ENCODE assay signal across 19 cellular contexts in the genomic region with DNA sequence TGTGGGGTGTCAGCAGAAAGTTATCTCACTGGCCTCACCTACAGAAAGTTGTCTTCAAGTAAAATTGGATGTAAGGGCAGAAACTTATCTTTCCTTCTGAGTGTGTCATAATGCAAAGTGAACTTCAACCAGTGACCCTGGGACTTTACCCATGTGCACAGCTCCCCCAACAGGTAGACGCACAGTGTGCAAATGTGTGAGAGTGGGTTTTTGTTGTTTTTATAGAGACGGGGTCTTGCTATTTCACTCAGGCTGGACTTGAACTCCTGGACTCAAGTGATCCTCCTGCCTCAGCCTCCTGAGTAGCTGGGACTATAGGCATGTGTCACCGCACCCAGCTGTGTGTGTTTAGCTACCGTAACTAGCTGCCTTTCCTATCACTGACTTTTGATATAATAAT. TPM values are rescaled to one million over a fixed set of nuclear protein-coding genes. Genes with fewer than 3 reads are reported as not detected.
DNase-seq lines count a peak whose midpoint lies in the region; ATAC-seq and TF ChIP-seq lines count a peak whose summit lies in the region.
"Had no signal": no experiment of that assay in that cellular context is flagged by ENCODE, and none has a peak within 500 bp of the region (broad histone marks: within the 10 kb centered on the region; RNA-seq: fewer than 3 reads in every experiment).

No MANE protein-coding gene starts in this region.

- no peaks in the 10 kb centered on the region; the same call in 2 of the 3 replicates for H3K36me3 Mint-ChIP-seq in GM23338 (ENCODE audit: low read depth)
- H3K36me3 Mint-ChIP-seq: T-cell had no signal

- in situ Hi-C loops in Panc1 (cut with HindIII; ENCODE audit: low pct_unique_long_range_greater_than_20kb, low sequenced_read_pairs): no loop called here

- H3F3A ChIP-seq in GM23338 (replicated peaks; ENCODE audit: low read depth): peaks cover 4% of the 10 kb centered on the region; the same call in 1 of the 2 replicates

- no peak overlapping the region for H3K4me3 Mint-ChIP-seq in GM23338
- H3K4me3 Mint-ChIP-seq: activated CD4-positive, alpha-beta memory T cell treated with anti-CD3 and anti-CD28 coated beads, Interleukin-2, amount 10 ng/mL, durations not matched to agents 7 days and 5 days; activated naive CD8-positive, alpha-beta T cell treated with anti-CD3 and anti-CD28 coated beads for 36 hours; T-cell had no signal

- peak overlapping the region in 9 of 11 experiments; percentile 57 to 97 (median 73); a peak in 14 of 22 replicates for H3K4me2 ChIP-seq in BLaER1 treated with 17β-estradiol and CSF1 and Interleukin-3, amounts not matched to agents 10 nM and 100 nM
- no peak overlapping the region for H3K4me2 ChIP-seq in GM23338
- H3K4me2 ChIP-seq in hepatocyte: no peak overlapping the region

- no TSS peak for BruUV-seq in Panc1 (replicated peaks; lab: Mats Ljungman, UMichigan)

- CTCF ChIA-PET in Panc1 (lab: Charles Lee): interaction anchor here (0.6 to 1.1 kb wide), 5 partner anchors 9 to 87 kb away, joined by 3 to 4 read pairs (median 3); no protein-coding TSS in a partner anchor
- CTCF ChIA-PET in RWPE1 (lab: Yijun Ruan, JAX): interaction anchor here (1.1 kb wide), 2 partner anchors 14 to 24 kb away, joined by 3 to 6 read pairs; partner anchors contain the start of gene SFXN3

- no peaks in the 10 kb centered on the region for H3K9me3 ChIP-seq in BLaER1 treated with 17β-estradiol and CSF1 and Interleukin-3, amounts not matched to agents 10 nM and 100 nM (replicated peaks in 1 of 11)
- H3K9me3 ChIP-seq in Panc1 (ENCODE audit: control insufficient read depth, insufficient read depth, low read depth, low read length) (no peaks in the 10 kb centered on the region), hepatocyte (ENCODE audit: low read depth) (no peaks in the 10 kb centered on the region)
- H3K9me3 ChIP-seq: heart right ventricle, pancreas had no signal

- H3K27me3 Mint-ChIP-seq in GM23338 (ENCODE audit: insufficient read depth, low read depth, poor library complexity): peaks cover 32% of the 10 kb centered on the region
- H3K27me3 Mint-ChIP-seq: activated CD4-positive, alpha-beta memory T cell treated with anti-CD3 and anti-CD28 coated beads, Interleukin-2, amount 10 ng/mL, durations not matched to agents 7 days and 5 days had no signal

- H2AFZ ChIP-seq in GM23338 (no peak overlapping the region), hepatocyte (no peak overlapping the region)

- H3K4me3 ChIP-seq in BLaER1 treated with 17β-estradiol and CSF1 and Interleukin-3, amounts not matched to agents 10 nM and 100 nM: no peak overlapping the region
- no peak overlapping the region for H3K4me3 ChIP-seq in GM23338
- no peak overlapping the region for H3K4me3 ChIP-seq in Panc1 (ENCODE audit: low read depth in 2 of 2, low read length in 2 of 2)
- no peak overlapping the region for H3K4me3 ChIP-seq in hepatocyte
- H3K4me3 ChIP-seq: heart right ventricle, pancreas had no signal

- peaks cover 0 to 7% (median 3%) of the 10 kb centered on the region in 11 experiments; a peak in 8 of 22 replicates for H3K27me3 ChIP-seq in BLaER1 treated with 17β-estradiol and CSF1 and Interleukin-3, amounts not matched to agents 10 nM and 100 nM
- peaks cover 32% of the 10 kb centered on the region for H3K27me3 ChIP-seq in GM23338 (ENCODE audit: insufficient read depth)
- no peaks in the 10 kb centered on the region for H3K27me3 ChIP-seq in Panc1 (ENCODE audit: control insufficient read depth, insufficient read depth, low read length)
- H3K27me3 ChIP-seq in hepatocyte: peaks cover 13% of the 10 kb centered on the region
- H3K27me3 ChIP-seq: pancreas had no signal

- no peaks in the 10 kb centered on the region for H3K9me3 Mint-ChIP-seq in GM23338
- H3K9me3 Mint-ChIP-seq: activated CD4-positive, alpha-beta memory T cell treated with anti-CD3 and anti-CD28 coated beads, Interleukin-2, amount 10 ng/mL, durations not matched to agents 7 days and 5 days; activated naive CD8-positive, alpha-beta T cell treated with anti-CD3 and anti-CD28 coated beads for 36 hours; T-cell had no signal

- H3K79me2 ChIP-seq in GM23338 (replicated peaks; ENCODE audit: insufficient read depth) (peaks cover 17% of the 10 kb centered on the region; the same call in 1 of the 2 replicates), hepatocyte (peaks cover 11% of the 10 kb centered on the region)

- ATAC-seq in GM23338 (no peak), Panc1 (no peak), HG03521 (IDR thresholded peaks at IDR 0.05; ENCODE audit: unreplicated experiment) (no peak), GM21515 (IDR thresholded peaks at IDR 0.05; ENCODE audit: unreplicated experiment) (no peak)
- ATAC-seq: heart right ventricle, pancreas, T-cell had no signal

- no peak for DNase-seq in GM23338 (ENCODE audit: low spot score)
- no peak for DNase-seq in Panc1 (ENCODE audit: low read depth, low spot score)
- no peak for DNase-seq in hepatocyte (ENCODE audit: low spot score)
- DNase-seq in NCI-H128 (lab: John Stamatoyannopoulos, UW; ENCODE audit: unreplicated experiment): no peak
- no peak for DNase-seq in RWPE1 (ENCODE audit: low spot score)
- DNase-seq: activated CD4-positive, alpha-beta memory T cell treated with anti-CD3 and anti-CD28 coated beads, Interleukin-2, amount 10 ng/mL, durations not matched to agents 7 days and 5 days; activated naive CD8-positive, alpha-beta T cell treated with anti-CD3 and anti-CD28 coated beads for 36 hours; activated T-cell treated with anti-CD3 and anti-CD28 coated beads, Interleukin-2, amount 50 U/mL, for 48 hours; COR-L47; heart right ventricle; mammary epithelial cell; NCI-H1092 treated with DMSO at 0.1 percent for 48 hours; NCI-H2171 treated with DMSO at 0.1 percent for 48 hours; pancreas; stimulated activated CD4-positive, alpha-beta T cell treated with anti-CD3 and anti-CD28 coated beads, Interleukin-4, amount 100 ng/mL, for 24 hours; T-cell had no signal

- no peak overlapping the region for H3K27ac Mint-ChIP-seq in GM23338
- H3K27ac Mint-ChIP-seq: activated CD4-positive, alpha-beta memory T cell treated with anti-CD3 and anti-CD28 coated beads, Interleukin-2, amount 10 ng/mL, durations not matched to agents 7 days and 5 days; activated naive CD8-positive, alpha-beta T cell treated with anti-CD3 and anti-CD28 coated beads for 36 hours; T-cell had no signal

- H4K20me1 ChIP-seq in BLaER1 treated with 17β-estradiol and CSF1 and Interleukin-3, amounts not matched to agents 10 nM and 100 nM: peaks cover 0 to 76% (median 43%) of the 10 kb centered on the region in 11 experiments; a peak in 15 of 22 replicates
- H4K20me1 ChIP-seq in GM23338 (replicated peaks; ENCODE audit: insufficient read depth): peaks cover 35% of the 10 kb centered on the region
- H4K20me1 ChIP-seq in hepatocyte (ENCODE audit: insufficient read depth, poor library complexity, severe bottlenecking): no peaks in the 10 kb centered on the region

- H3K4me1 ChIP-seq in BLaER1 treated with 17β-estradiol and CSF1 and Interleukin-3, amounts not matched to agents 10 nM and 100 nM: peaks cover 24 to 79% (median 72%) of the 10 kb centered on the region in 10 experiments
- peaks cover 14% of the 10 kb centered on the region for H3K4me1 ChIP-seq in GM23338 (ENCODE audit: insufficient read depth)
- peaks cover 29% of the 10 kb centered on the region for H3K4me1 ChIP-seq in Panc1 (ENCODE audit: control insufficient read depth, insufficient read depth, low read length)
- peaks cover 2% of the 10 kb centered on the region for H3K4me1 ChIP-seq in hepatocyte (ENCODE audit: insufficient read depth)
- H3K4me1 ChIP-seq: pancreas had no signal

- POLR2A ChIA-PET in Panc1 (lab: Charles Lee) (interaction anchor here (1.0 kb wide), 1 partner anchor 13 kb away, joined by 4 read pairs; no protein-coding TSS in a partner anchor), RWPE1 (lab: Yijun Ruan, JAX; ENCODE audit: low non-redundant PET) (no interaction called here)

- H3K9me2 ChIP-seq in GM23338 (ENCODE audit: insufficient read depth) (no peaks in the 10 kb centered on the region), hepatocyte (replicated peaks; ENCODE audit: insufficient read depth) (no peaks in the 10 kb centered on the region)

- intact Hi-C loops in Panc1 (cut with micrococcal nuclease; ENCODE audit: unreplicated experiment): no loop called here

- 79% methylated on average over 4 of the region's 4 CpGs for WGBS in hepatocyte (ENCODE audit: low lambda C conversion rate, missing lambda C conversion rate)

- H3K4me1 Mint-ChIP-seq in GM23338: peaks cover 15% of the 10 kb centered on the region

- TF ChIP-seq CTCF in GM23338 (conservative IDR thresholded peaks at IDR 0.05; ENCODE audit: low read depth in 2 of 2) (peak; percentile 27 to 54; a peak in 3 of 4 replicates), Panc1 (IDR thresholded peaks at IDR 0.05) (peak; percentile 71), hepatocyte (IDR thresholded peaks at IDR 0.05; ENCODE audit: poor library complexity) (peak; percentile 29), RWPE1 (conservative IDR thresholded peaks at IDR 0.05; ENCODE audit: low read depth) (no peak)

- H3K36me3 ChIP-seq in BLaER1 treated with 17β-estradiol and CSF1 and Interleukin-3, amounts not matched to agents 10 nM and 100 nM: peaks cover 0 to 28% (median 7%) of the 10 kb centered on the region in 11 experiments; a peak in 11 of 22 replicates
- no peaks in the 10 kb centered on the region for H3K36me3 ChIP-seq in GM23338 (ENCODE audit: insufficient read depth)
- H3K36me3 ChIP-seq in Panc1 (ENCODE audit: control insufficient read depth, insufficient read depth, low read length): peaks cover 6% of the 10 kb centered on the region; the same call in 1 of the 2 replicates
- no peaks in the 10 kb centered on the region for H3K36me3 ChIP-seq in hepatocyte (replicated peaks; ENCODE audit: insufficient read depth, low read depth)
- H3K36me3 ChIP-seq: heart right ventricle, pancreas had no signal

- H3K9ac ChIP-seq in BLaER1 treated with 17β-estradiol and CSF1 and Interleukin-3, amounts not matched to agents 10 nM and 100 nM: no peak overlapping the region

- H3K27ac ChIP-seq in BLaER1 treated with 17β-estradiol and CSF1 and Interleukin-3, amounts not matched to agents 10 nM and 100 nM: no peak overlapping the region
- H3K27ac ChIP-seq in GM23338 (ENCODE audit: low read depth) (no peak overlapping the region), Panc1 (ENCODE audit: low read length) (no peak overlapping the region), hepatocyte (no peak overlapping the region), RWPE1 (no peak overlapping the region)
- H3K27ac ChIP-seq: heart right ventricle, pancreas had no signal

RNA-seq across cellular contexts. Expression of gene KAZALD1, which starts 6.4 kb away (rescaled TPM):
- total RNA-seq in GM23338 (2014; rRNA removed; shearing (Covaris generic)): 1.2 and 1.3 TPM in 2 replicates
- 0.27 and 0.75 TPM in 2 replicates for polyA plus RNA-seq in GM23338 (2016; fragmentation: Nextera tagmentation; extraction: Ambion mirVana)
- 21.2 TPM for total RNA-seq in Panc1 (2021; ENCODE audit: unreplicated experiment)
- polyA plus RNA-seq in Panc1 (2012; ENCODE audit: insufficient read length): 17.5 TPM
- total RNA-seq in hepatocyte: 31.9 and 34.8 TPM in 2 replicates
- 18.2 and 19.5 TPM in 2 replicates for polyA plus RNA-seq in hepatocyte

RNA-seq across cellular contexts. Expression of gene SFXN3, which starts 24.4 kb away (rescaled TPM):
- 2.3 and 3.8 TPM in 2 replicates for total RNA-seq in GM23338 (2014; rRNA removed; shearing (Covaris generic))
- 0.68 and 0.73 TPM in 2 replicates for polyA plus RNA-seq in GM23338 (2016; fragmentation: Nextera tagmentation; extraction: Ambion mirVana)
- 15.3 TPM for total RNA-seq in Panc1 (2021; ENCODE audit: unreplicated experiment)
- 12.9 TPM for polyA plus RNA-seq in Panc1 (2012; ENCODE audit: insufficient read length)
- 92.4 and 102 TPM in 2 replicates for total RNA-seq in hepatocyte
- 93.6 and 126 TPM in 2 replicates for polyA plus RNA-seq in hepatocyte

RNA-seq across cellular contexts. Expression of gene PDZD7, which starts 24.5 kb away (rescaled TPM):
- total RNA-seq in GM23338 (2014; rRNA removed; shearing (Covaris generic)): 1.7 and 2.3 TPM in 2 replicates
- 1.5 and 1.7 TPM in 2 replicates for polyA plus RNA-seq in GM23338 (2016; fragmentation: Nextera tagmentation; extraction: Ambion mirVana)
- 1.8 TPM for total RNA-seq in Panc1 (2021; ENCODE audit: unreplicated experiment)
- polyA plus RNA-seq in Panc1 (2012; ENCODE audit: insufficient read length): 2.0 TPM
- 2.5 and 6.0 TPM in 2 replicates for total RNA-seq in hepatocyte
- 8.4 and 10.5 TPM in 2 replicates for polyA plus RNA-seq in hepatocyte

RNA-seq across cellular contexts. Expression of gene LZTS2, which starts 55.8 kb away (rescaled TPM):
- total RNA-seq in GM23338 (2014; rRNA removed; shearing (Covaris generic)): 62.8 and 88.3 TPM in 2 replicates
- polyA plus RNA-seq in GM23338 (2016; fragmentation: Nextera tagmentation; extraction: Ambion mirVana) (27.6 and 28.8 TPM in 2 replicates), hepatocyte (88.5 and 90.7 TPM in 2 replicates)
- total RNA-seq in Panc1 (2021; ENCODE audit: unreplicated experiment) (65.5 TPM), hepatocyte (62.9 and 73.6 TPM in 2 replicates)
- 97.7 TPM for polyA plus RNA-seq in Panc1 (2012; ENCODE audit: insufficient read length)

Comparison
In these comparisons a context has a peak if more than half of its experiments do, and no peak if none do; other contexts are left out.
1. H3K4me2 ChIP-seq: peak in BLaER1 treated with 17β-estradiol and CSF1 and Interleukin-3, amounts not matched to agents 10 nM and 100 nM (9 of 11); none in GM23338 (single experiment) and hepatocyte (single experiment).